In the genomic region with DNA sequence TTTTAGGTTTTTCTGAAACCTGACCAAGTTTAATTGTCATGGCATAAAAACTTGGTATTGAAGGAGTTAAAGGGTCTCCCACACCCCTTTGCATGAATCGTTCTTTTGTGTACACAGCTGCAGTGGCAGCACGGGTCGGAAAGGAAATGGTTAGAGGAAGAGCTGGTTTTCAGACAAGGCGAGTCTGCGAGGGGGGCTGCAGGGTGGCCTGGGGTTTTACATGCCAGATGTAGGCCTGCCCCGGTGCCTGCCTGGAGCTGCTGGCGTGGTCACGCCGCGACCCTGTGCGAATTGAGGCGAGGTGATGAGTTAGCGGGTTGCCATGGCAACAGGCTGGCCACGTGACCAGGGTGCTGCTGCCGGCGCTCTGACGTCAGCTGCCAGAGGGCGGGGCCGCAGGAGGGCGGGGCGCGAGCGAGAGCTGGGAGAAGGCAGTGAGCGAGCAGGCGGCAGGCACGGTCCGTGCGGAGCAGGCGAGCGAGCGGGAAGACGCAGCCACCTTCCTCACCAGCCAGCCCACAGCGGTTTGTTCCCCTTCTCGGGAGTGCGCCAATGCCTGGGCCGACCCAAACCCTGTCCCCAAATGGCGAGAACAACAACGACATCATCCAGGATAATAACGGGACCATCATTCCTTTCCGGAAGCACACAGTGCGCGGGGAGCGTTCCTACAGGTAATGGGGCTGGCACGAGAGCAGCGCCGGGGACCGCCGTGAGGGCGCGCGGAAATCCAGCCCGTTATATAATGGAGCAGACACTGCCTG, we compare ENCODE assay signal across 1 cellular context.
TF ChIP-seq lines count a peak whose summit lies in the region.

MAPRE2 (plus strand) TSS at position 426 of the 764 bp plus-strand sequence; CDS start at position 553, 127 bp downstream.

TF ChIP-seq in HepG2, 621 proteins besides CTCF, POLR2A, EP300 and RAD21 (continued from another document and continues in another):
- no peak for TF ChIP-seq FOXK2 (IDR thresholded peaks at IDR 0.05)
- no peak; the same call in 1 of the 2 replicates for TF ChIP-seq CAMTA2 (CRISPR knock-in tag; IDR thresholded peaks at IDR 0.05; ENCODE audit: borderline replicate concordance)
- TF ChIP-seq RFX1 (IDR thresholded peaks at IDR 0.05): peak; percentile 97
- TF ChIP-seq ZFP41 (CRISPR knock-in tag; IDR thresholded peaks at IDR 0.05; ENCODE audit: borderline replicate concordance): no peak
- peak; percentile 95; the same call in 1 of the 2 replicates for TF ChIP-seq SIN3A (IDR thresholded peaks at IDR 0.05; ENCODE audit: borderline replicate concordance, low read depth, low read length)
- TF ChIP-seq TBL1XR1 (IDR thresholded peaks at IDR 0.05; ENCODE audit: borderline replicate concordance, low read length, partially characterized antibody): peak; percentile 56
- TF ChIP-seq HDAC1 (CRISPR knock-in tag; IDR thresholded peaks at IDR 0.05): peak; percentile 91
- TF ChIP-seq KLF9 (CRISPR knock-in tag; IDR thresholded peaks at IDR 0.05; ENCODE audit: low read depth): no peak
- TF ChIP-seq ZBTB7B (CRISPR knock-in tag; IDR thresholded peaks at IDR 0.05): no peak
- no peak for TF ChIP-seq GABPA (IDR thresholded peaks at IDR 0.05; ENCODE audit: low read depth, low read length)
- no peak for TF ChIP-seq GABPA (CRISPR knock-in tag; IDR thresholded peaks at IDR 0.05; ENCODE audit: low read depth)
- no peak for TF ChIP-seq ZBTB44 (CRISPR knock-in tag; IDR thresholded peaks at IDR 0.05)
- peak; percentile 86 for TF ChIP-seq ZFX (CRISPR knock-in tag; IDR thresholded peaks at IDR 0.05; ENCODE audit: low read depth)
- 0 out of 2 replicates have a peak, but pooled peaks have one; percentile 46 for TF ChIP-seq ZNF749 (CRISPR knock-in tag; IDR thresholded peaks at IDR 0.05; ENCODE audit: borderline replicate concordance)
- no peak for TF ChIP-seq SIN3B (IDR thresholded peaks at IDR 0.05; ENCODE audit: low read length)
- TF ChIP-seq SIX4 (CRISPR knock-in tag; IDR thresholded peaks at IDR 0.05): no peak
- peak; percentile 41; the same call in 1 of the 2 replicates for TF ChIP-seq ZNF768 (CRISPR knock-in tag; IDR thresholded peaks at IDR 0.05)
- TF ChIP-seq ZNF570 (CRISPR knock-in tag; IDR thresholded peaks at IDR 0.05; ENCODE audit: borderline replicate concordance): no peak
- TF ChIP-seq ZNF770 (CRISPR knock-in tag; IDR thresholded peaks at IDR 0.05): no peak
- TF ChIP-seq, protein P1, sequence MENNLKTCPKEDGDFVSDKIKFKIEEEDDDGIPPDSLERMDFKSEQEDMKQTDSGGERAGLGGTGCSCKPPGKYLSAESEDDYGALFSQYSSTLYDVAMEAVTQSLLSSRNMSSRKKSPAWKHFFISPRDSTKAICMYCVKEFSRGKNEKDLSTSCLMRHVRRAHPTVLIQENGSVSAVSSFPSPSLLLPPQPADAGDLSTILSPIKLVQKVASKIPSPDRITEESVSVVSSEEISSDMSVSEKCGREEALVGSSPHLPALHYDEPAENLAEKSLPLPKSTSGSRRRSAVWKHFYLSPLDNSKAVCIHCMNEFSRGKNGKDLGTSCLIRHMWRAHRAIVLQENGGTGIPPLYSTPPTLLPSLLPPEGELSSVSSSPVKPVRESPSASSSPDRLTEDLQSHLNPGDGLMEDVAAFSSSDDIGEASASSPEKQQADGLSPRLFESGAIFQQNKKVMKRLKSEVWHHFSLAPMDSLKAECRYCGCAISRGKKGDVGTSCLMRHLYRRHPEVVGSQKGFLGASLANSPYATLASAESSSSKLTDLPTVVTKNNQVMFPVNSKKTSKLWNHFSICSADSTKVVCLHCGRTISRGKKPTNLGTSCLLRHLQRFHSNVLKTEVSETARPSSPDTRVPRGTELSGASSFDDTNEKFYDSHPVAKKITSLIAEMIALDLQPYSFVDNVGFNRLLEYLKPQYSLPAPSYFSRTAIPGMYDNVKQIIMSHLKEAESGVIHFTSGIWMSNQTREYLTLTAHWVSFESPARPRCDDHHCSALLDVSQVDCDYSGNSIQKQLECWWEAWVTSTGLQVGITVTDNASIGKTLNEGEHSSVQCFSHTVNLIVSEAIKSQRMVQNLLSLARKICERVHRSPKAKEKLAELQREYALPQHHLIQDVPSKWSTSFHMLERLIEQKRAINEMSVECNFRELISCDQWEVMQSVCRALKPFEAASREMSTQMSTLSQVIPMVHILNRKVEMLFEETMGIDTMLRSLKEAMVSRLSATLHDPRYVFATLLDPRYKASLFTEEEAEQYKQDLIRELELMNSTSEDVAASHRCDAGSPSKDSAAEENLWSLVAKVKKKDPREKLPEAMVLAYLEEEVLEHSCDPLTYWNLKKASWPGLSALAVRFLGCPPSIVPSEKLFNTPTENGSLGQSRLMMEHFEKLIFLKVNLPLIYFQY (CRISPR knock-in tag; IDR thresholded peaks at IDR 0.05; ENCODE audit: borderline replicate concordance): no peak
- no peak for TF ChIP-seq PBX2 (CRISPR knock-in tag; IDR thresholded peaks at IDR 0.05)
- no peak for TF ChIP-seq KLF15 (CRISPR knock-in tag; IDR thresholded peaks at IDR 0.05; ENCODE audit: borderline replicate concordance)
- no peak for TF ChIP-seq SRF (IDR thresholded peaks at IDR 0.05; ENCODE audit: low read depth, low read length)
- TF ChIP-seq CERS6 (CRISPR knock-in tag; IDR thresholded peaks at IDR 0.05): no peak
- TF ChIP-seq ATF1 (CRISPR knock-in tag; IDR thresholded peaks at IDR 0.05): peak; percentile 73
- no peak for TF ChIP-seq HCFC1 (IDR thresholded peaks at IDR 0.05; ENCODE audit: low read depth, low read length)
- no peak for TF ChIP-seq BRD4 (CRISPR knock-in tag; IDR thresholded peaks at IDR 0.05)
- peak; percentile 45; the same call in 1 of the 2 replicates for TF ChIP-seq ZNF142 (CRISPR knock-in tag; IDR thresholded peaks at IDR 0.05)
- TF ChIP-seq ZNF503 (CRISPR knock-in tag; IDR thresholded peaks at IDR 0.05): no peak
- no peak for TF ChIP-seq DPF2 (CRISPR knock-in tag; IDR thresholded peaks at IDR 0.05; ENCODE audit: borderline replicate concordance, low read depth)
- TF ChIP-seq ZNF547 (CRISPR knock-in tag; IDR thresholded peaks at IDR 0.05): peak; percentile 86
- no peak for TF ChIP-seq NKX3-1 (CRISPR knock-in tag; IDR thresholded peaks at IDR 0.05)
- TF ChIP-seq RNF2 (conservative IDR thresholded peaks at IDR 0.05; ENCODE audit: low read depth): no peak
- no peak for TF ChIP-seq TRIM24 (CRISPR knock-in tag; IDR thresholded peaks at IDR 0.05)
- TF ChIP-seq NCOA5 (CRISPR knock-in tag; IDR thresholded peaks at IDR 0.05): no peak
- peak; percentile 79; the same call in 1 of the 2 replicates for TF ChIP-seq SMAD1 (CRISPR knock-in tag; IDR thresholded peaks at IDR 0.05; ENCODE audit: borderline replicate concordance, low read depth)
- TF ChIP-seq PLRG1 (conservative IDR thresholded peaks at IDR 0.05): no peak
- TF ChIP-seq SMARCC2 (IDR thresholded peaks at IDR 0.05): no peak
- no peak for TF ChIP-seq ZNF564 (CRISPR knock-in tag; IDR thresholded peaks at IDR 0.05)
- TF ChIP-seq ZMYM3 (CRISPR knock-in tag; IDR thresholded peaks at IDR 0.05): no peak
- no peak for TF ChIP-seq HNF1B (CRISPR knock-in tag; IDR thresholded peaks at IDR 0.05)
